ENCODE assay signal across 26 cellular contexts in the genomic region with DNA sequence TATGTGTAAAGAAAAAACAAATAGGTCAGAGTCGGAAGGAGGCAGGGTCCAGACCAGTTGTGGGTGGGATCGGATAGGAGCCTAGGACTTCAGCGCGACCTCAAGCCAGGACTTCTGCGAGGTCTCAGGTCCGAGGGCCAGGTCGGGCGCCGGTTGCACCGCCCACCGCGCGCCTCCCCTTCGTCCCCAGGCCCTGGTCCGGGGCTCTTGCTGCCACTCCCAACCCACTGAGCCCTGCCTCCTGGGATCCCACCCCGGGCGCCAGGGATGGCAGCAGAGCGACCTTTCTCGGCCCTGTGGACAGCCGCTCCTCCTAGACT. TPM values are rescaled to one million over a fixed set of nuclear protein-coding genes. Genes with fewer than 3 reads are reported as not detected.
DNase-seq lines count a peak whose midpoint lies in the region; ATAC-seq and TF ChIP-seq lines count a peak whose summit lies in the region.
"Had no signal": no experiment of that assay in that cellular context is flagged by ENCODE, and none has a peak within 500 bp of the region (broad histone marks: within the 10 kb centered on the region; RNA-seq: fewer than 3 reads in every experiment).

No MANE protein-coding gene starts in this region.

- peaks cover 72% of the 10 kb centered on the region for H3K4me1 Mint-ChIP-seq in nephron progenitor cell
- H3K4me1 Mint-ChIP-seq: natural killer cell had no signal

- peak overlapping the region; percentile 66 for H3K4me3 Mint-ChIP-seq in nephron progenitor cell
- H3K4me3 Mint-ChIP-seq: mesothelial cell of epicardium, natural killer cell had no signal

- no peak overlapping the region for H3K27ac Mint-ChIP-seq in nephron progenitor cell
- H3K27ac Mint-ChIP-seq in activated naive CD4-positive, alpha-beta T cell treated with anti-CD3 and anti-CD28 coated beads, Interleukin-2, amount 50 U/mL, for 72 hours, result no peak overlapping the region
- H3K27ac Mint-ChIP-seq: activated T-cell treated with anti-CD3 and anti-CD28 coated beads, Interleukin-2, amount 50 U/mL, for 72 hours; CD4-positive, alpha-beta memory T cell; mesothelial cell of epicardium; natural killer cell had no signal

- DNase-seq in nephron progenitor cell (no peak), NCI-H748 treated with DMSO at 0.1 percent for 48 hours (lab: John Stamatoyannopoulos, UW) (no peak)
- DNase-seq in activated naive CD4-positive, alpha-beta T cell treated with anti-CD3 and anti-CD28 coated beads, Interleukin-2, amount 50 U/mL, for 72 hours (ENCODE audit: low spot score in 2 of 2), result no peak
- DNase-seq: activated naive CD4-positive, alpha-beta T cell treated with anti-CD3 and anti-CD28 coated beads, Interleukin-2, amount 50 U/mL, for 16 hours; activated T-cell treated with anti-CD3 and anti-CD28 coated beads, Interleukin-2, amount 50 U/mL, for 72 hours; CD4-positive, alpha-beta memory T cell; effector CD8-positive, alpha-beta T cell; esophagus squamous epithelium; GOT3; natural killer cell; NCI-H1694 treated with DMSO at 0.1 percent for 48 hours; NCI-H226; NCI-H82; PC-3; SHP77; stimulated activated CD4-positive, alpha-beta T cell treated with anti-CD3 and anti-CD28 coated beads, Interleukin-2, amount 100 ng/mL, for 24 hours; stimulated activated naive CD4-positive, alpha-beta T cell; thyroid gland had no signal

- peaks cover 6% of the 10 kb centered on the region for H3K36me3 Mint-ChIP-seq in nephron progenitor cell (ENCODE audit: low read depth)
- peaks cover 0 to 11% of the 10 kb centered on the region in 2 donors for H3K36me3 Mint-ChIP-seq in activated naive CD4-positive, alpha-beta T cell treated with anti-CD3 and anti-CD28 coated beads, Interleukin-2, amount 50 U/mL, for 72 hours
- H3K36me3 Mint-ChIP-seq: CD4-positive, alpha-beta memory T cell; mesothelial cell of epicardium; natural killer cell had no signal

- H3K27me3 Mint-ChIP-seq in nephron progenitor cell (ENCODE audit: low read depth, poor library complexity), result peaks cover 63% of the 10 kb centered on the region

- ATAC-seq in GM19397 (IDR thresholded peaks at IDR 0.05; ENCODE audit: unreplicated experiment) (peak; percentile 6), HG02840 (IDR thresholded peaks at IDR 0.05; ENCODE audit: low FRiP score, unreplicated experiment) (peak; percentile 20), HG03558 (IDR thresholded peaks at IDR 0.05; ENCODE audit: extremely low read depth, unreplicated experiment) (peak; percentile 3)
- no peak for ATAC-seq in activated CD4-positive, CD25-positive, alpha-beta regulatory T cell treated with anti-CD3 and anti-CD28 coated beads, Interleukin-2, amount 50 U/mL, for 24 hours
- no peak for ATAC-seq in activated naive CD4-positive, alpha-beta T cell treated with anti-CD3 and anti-CD28 coated beads, Interleukin-2, amount 50 U/mL, for 72 hours
- ATAC-seq: gastroesophageal sphincter, natural killer cell, PC-3 had no signal

- H3K9me3 Mint-ChIP-seq in nephron progenitor cell, result no peaks in the 10 kb centered on the region
- H3K9me3 Mint-ChIP-seq in activated naive CD4-positive, alpha-beta T cell treated with anti-CD3 and anti-CD28 coated beads, Interleukin-2, amount 50 U/mL, for 72 hours, result no peaks in the 10 kb centered on the region
- H3K9me3 Mint-ChIP-seq: activated T-cell treated with anti-CD3 and anti-CD28 coated beads, Interleukin-2, amount 50 U/mL, for 72 hours; mesothelial cell of epicardium had no signal

- TF ChIP-seq CTCF in nephron progenitor cell (IDR thresholded peaks at IDR 0.05), result no peak

RNA-seq across cellular contexts. Expression of gene PITX2, which starts 12.3 kb away (rescaled TPM):
- not detected for total RNA-seq in activated naive CD4-positive, alpha-beta T cell treated with anti-CD3 and anti-CD28 coated beads, Interleukin-2, amount 50 U/mL, for 72 hours
- total RNA-seq: activated CD8-positive, alpha-beta memory T cell treated with anti-CD3 and anti-CD28 coated beads for 36 hours; CD4-positive, alpha-beta memory T cell; cerebellum; natural killer cell; thyroid gland had no signal

Comparison
In these comparisons a context has a peak if more than half of its experiments do, and no peak if none do; other contexts are left out.
1. ATAC-seq: peak in GM19397 (single experiment), HG02840 (single experiment) and HG03558 (single experiment); none in activated CD4-positive, CD25-positive, alpha-beta regulatory T cell treated with anti-CD3 and anti-CD28 coated beads, Interleukin-2, amount 50 U/mL, for 24 hours (0 of 2) and activated naive CD4-positive, alpha-beta T cell treated with anti-CD3 and anti-CD28 coated beads, Interleukin-2, amount 50 U/mL, for 72 hours (0 of 2).